ENCODE assay signal across 2 cellular contexts in the genomic region with DNA sequence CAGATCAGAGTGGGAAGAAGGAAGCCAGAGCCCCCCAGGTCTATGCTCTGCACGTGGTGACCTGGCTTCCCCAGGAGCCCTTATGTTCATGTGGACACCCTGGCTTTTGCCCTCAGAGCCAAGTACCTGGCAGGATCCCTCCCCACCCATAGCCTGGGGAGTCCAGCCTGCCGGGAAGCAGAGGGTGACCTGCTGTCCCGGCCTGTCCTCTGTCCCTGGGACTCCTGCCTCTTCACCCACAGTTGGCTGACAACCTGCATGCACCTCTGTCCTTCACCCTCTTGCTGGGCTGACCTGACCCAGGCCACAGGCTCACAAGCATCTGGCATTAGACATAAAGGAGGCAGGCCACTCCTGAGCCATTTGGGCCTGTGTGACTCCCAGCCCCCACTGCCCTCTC.
TF ChIP-seq lines count a peak whose summit lies in the region.

No MANE protein-coding gene starts in this region.

TF ChIP-seq in liver, 16 proteins besides CTCF, POLR2A, EP300 and RAD21 (continued from another document):
- TF ChIP-seq, protein P1, sequence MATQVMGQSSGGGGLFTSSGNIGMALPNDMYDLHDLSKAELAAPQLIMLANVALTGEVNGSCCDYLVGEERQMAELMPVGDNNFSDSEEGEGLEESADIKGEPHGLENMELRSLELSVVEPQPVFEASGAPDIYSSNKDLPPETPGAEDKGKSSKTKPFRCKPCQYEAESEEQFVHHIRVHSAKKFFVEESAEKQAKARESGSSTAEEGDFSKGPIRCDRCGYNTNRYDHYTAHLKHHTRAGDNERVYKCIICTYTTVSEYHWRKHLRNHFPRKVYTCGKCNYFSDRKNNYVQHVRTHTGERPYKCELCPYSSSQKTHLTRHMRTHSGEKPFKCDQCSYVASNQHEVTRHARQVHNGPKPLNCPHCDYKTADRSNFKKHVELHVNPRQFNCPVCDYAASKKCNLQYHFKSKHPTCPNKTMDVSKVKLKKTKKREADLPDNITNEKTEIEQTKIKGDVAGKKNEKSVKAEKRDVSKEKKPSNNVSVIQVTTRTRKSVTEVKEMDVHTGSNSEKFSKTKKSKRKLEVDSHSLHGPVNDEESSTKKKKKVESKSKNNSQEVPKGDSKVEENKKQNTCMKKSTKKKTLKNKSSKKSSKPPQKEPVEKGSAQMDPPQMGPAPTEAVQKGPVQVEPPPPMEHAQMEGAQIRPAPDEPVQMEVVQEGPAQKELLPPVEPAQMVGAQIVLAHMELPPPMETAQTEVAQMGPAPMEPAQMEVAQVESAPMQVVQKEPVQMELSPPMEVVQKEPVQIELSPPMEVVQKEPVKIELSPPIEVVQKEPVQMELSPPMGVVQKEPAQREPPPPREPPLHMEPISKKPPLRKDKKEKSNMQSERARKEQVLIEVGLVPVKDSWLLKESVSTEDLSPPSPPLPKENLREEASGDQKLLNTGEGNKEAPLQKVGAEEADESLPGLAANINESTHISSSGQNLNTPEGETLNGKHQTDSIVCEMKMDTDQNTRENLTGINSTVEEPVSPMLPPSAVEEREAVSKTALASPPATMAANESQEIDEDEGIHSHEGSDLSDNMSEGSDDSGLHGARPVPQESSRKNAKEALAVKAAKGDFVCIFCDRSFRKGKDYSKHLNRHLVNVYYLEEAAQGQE (IDR thresholded peaks at IDR 0.05) = peak; percentile 73
- no peak for TF ChIP-seq TAF1 (conservative IDR thresholded peaks at IDR 0.05)
- TF ChIP-seq, protein P2, sequence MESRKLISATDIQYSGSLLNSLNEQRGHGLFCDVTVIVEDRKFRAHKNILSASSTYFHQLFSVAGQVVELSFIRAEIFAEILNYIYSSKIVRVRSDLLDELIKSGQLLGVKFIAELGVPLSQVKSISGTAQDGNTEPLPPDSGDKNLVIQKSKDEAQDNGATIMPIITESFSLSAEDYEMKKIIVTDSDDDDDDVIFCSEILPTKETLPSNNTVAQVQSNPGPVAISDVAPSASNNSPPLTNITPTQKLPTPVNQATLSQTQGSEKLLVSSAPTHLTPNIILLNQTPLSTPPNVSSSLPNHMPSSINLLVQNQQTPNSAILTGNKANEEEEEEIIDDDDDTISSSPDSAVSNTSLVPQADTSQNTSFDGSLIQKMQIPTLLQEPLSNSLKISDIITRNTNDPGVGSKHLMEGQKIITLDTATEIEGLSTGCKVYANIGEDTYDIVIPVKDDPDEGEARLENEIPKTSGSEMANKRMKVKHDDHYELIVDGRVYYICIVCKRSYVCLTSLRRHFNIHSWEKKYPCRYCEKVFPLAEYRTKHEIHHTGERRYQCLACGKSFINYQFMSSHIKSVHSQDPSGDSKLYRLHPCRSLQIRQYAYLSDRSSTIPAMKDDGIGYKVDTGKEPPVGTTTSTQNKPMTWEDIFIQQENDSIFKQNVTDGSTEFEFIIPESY (IDR thresholded peaks at IDR 0.05) = peak; percentile 85
- TF ChIP-seq HNF4A (conservative IDR thresholded peaks at IDR 0.05) = peak; percentile 95 to 97
- TF ChIP-seq GABPA (IDR thresholded peaks at IDR 0.05 in 1 of 2, conservative IDR thresholded peaks at IDR 0.05 in 1 of 2) = peak in 1 of 2 donors; percentile 61
- peak; percentile 68 to 84 for TF ChIP-seq JUND (IDR thresholded peaks at IDR 0.05)
- TF ChIP-seq RXRA (IDR thresholded peaks at IDR 0.05) = peak; percentile 99 to 100

TF ChIP-seq in HepG2, 621 proteins besides CTCF, POLR2A, EP300 and RAD21 (continued from another document):
- TF ChIP-seq, protein P3, sequence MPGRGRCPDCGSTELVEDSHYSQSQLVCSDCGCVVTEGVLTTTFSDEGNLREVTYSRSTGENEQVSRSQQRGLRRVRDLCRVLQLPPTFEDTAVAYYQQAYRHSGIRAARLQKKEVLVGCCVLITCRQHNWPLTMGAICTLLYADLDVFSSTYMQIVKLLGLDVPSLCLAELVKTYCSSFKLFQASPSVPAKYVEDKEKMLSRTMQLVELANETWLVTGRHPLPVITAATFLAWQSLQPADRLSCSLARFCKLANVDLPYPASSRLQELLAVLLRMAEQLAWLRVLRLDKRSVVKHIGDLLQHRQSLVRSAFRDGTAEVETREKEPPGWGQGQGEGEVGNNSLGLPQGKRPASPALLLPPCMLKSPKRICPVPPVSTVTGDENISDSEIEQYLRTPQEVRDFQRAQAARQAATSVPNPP (CRISPR knock-in tag; IDR thresholded peaks at IDR 0.05) = no peak
- TF ChIP-seq ZNF382 (CRISPR knock-in tag; IDR thresholded peaks at IDR 0.05; ENCODE audit: borderline replicate concordance) (no peak), CCAR2 (optimal IDR thresholded peaks at IDR 0.05; ENCODE audit: low read depth, low read length) (no peak), ZNF367 (CRISPR knock-in tag; IDR thresholded peaks at IDR 0.05; ENCODE audit: borderline replicate concordance) (no peak)
- TF ChIP-seq, protein P4, sequence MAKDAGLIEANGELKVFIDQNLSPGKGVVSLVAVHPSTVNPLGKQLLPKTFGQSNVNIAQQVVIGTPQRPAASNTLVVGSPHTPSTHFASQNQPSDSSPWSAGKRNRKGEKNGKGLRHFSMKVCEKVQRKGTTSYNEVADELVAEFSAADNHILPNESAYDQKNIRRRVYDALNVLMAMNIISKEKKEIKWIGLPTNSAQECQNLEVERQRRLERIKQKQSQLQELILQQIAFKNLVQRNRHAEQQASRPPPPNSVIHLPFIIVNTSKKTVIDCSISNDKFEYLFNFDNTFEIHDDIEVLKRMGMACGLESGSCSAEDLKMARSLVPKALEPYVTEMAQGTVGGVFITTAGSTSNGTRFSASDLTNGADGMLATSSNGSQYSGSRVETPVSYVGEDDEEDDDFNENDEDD (CRISPR knock-in tag; IDR thresholded peaks at IDR 0.05; ENCODE audit: borderline replicate concordance) = no peak
